Comparison of ENCODE assay signal across 11 cellular contexts in genomic region chr13:63124863-63125262, GRCh38.
DNase-seq lines count a peak whose midpoint lies in the region; ATAC-seq, FAIRE-seq and TF ChIP-seq lines count a peak whose summit lies in the region.
"Had no signal": no experiment of that assay in that cellular context is flagged by ENCODE, and none has a peak within 500 bp of the region (broad histone marks: within the 10 kb centered on the region; RNA-seq: fewer than 3 reads in every experiment).

No MANE protein-coding gene starts in this region.

- peak in 2 of 4 donors; percentile 38 to 43 for TF ChIP-seq CTCF in pancreas (IDR thresholded peaks at IDR 0.05)

- no peak overlapping the region for H3K4me3 ChIP-seq in pancreas
- H3K4me3 ChIP-seq in effector memory CD4-positive, alpha-beta T cell (ENCODE audit: insufficient read depth, low read depth, low read length, poor library complexity, severe bottlenecking), result no peak overlapping the region
- H3K4me3 ChIP-seq: BLaER1 had no signal

- no peaks in the 10 kb centered on the region for H3K36me3 ChIP-seq in pancreas
- no peaks in the 10 kb centered on the region for H3K36me3 ChIP-seq in effector memory CD4-positive, alpha-beta T cell (ENCODE audit: control insufficient read depth, insufficient read depth, low read length)
- H3K36me3 ChIP-seq: BLaER1 had no signal

- peaks cover 0 to 4% (median 3%) of the 10 kb centered on the region in 3 donors for H3K4me1 ChIP-seq in pancreas
- H3K4me1 ChIP-seq in effector memory CD4-positive, alpha-beta T cell (ENCODE audit: control insufficient read depth, insufficient read depth, low read length, poor library complexity, severe bottlenecking), result no peaks in the 10 kb centered on the region
- H3K4me1 ChIP-seq: BLaER1 had no signal

- peak; percentile 22 for DNase-seq in NCI-H146 treated with DMSO at 0.1 percent for 48 hours (lab: John Stamatoyannopoulos, UW; ENCODE audit: unreplicated experiment)
- no peak for DNase-seq in NCI-H146 (lab: John Stamatoyannopoulos, UW)
- DNase-seq in NCI-H460 (ENCODE audit: extremely low read depth, low read depth), result peak; percentile 27
- DNase-seq in dedifferentiated amniotic fluid mesenchymal stem cell (ENCODE audit: extremely low spot score), result peak; percentile 51
- no peak for DNase-seq in pancreas
- no peak for DNase-seq in globus pallidus (ENCODE audit: low spot score)
- DNase-seq in effector memory CD4-positive, alpha-beta T cell, result no peak
- DNase-seq: retina had no signal

- no peaks in the 10 kb centered on the region for H3K9me3 ChIP-seq in pancreas
- H3K9me3 ChIP-seq in effector memory CD4-positive, alpha-beta T cell (ENCODE audit: control insufficient read depth, low read length), result no peaks in the 10 kb centered on the region
- H3K9me3 ChIP-seq: BLaER1 had no signal

- WGBS in pancreas, 2 donors, result 14% methylated on average over 1 of the region's 1 CpG

- no peak overlapping the region for H3K27ac ChIP-seq in pancreas
- H3K27ac ChIP-seq in effector memory CD4-positive, alpha-beta T cell (ENCODE audit: insufficient read depth, low read length, poor library complexity, severe bottlenecking), result no peak overlapping the region
- H3K27ac ChIP-seq: BLaER1, epithelial cell of prostate had no signal

- intact Hi-C loops in pancreas (cut with DNase I), result no loop called here

- ATAC-seq in pancreas (peak in 2 of 4 donors; percentile 47), HG02610 (IDR thresholded peaks at IDR 0.05; ENCODE audit: unreplicated experiment) (no peak)

- peak; percentile 57 for FAIRE-seq in pancreas (lab: Jason Lieb, UNC)

- H3K27me3 ChIP-seq in pancreas, result no peaks in the 10 kb centered on the region
- H3K27me3 ChIP-seq in effector memory CD4-positive, alpha-beta T cell (replicated peaks; ENCODE audit: control insufficient read depth, insufficient read depth, low read length, poor library complexity, severe bottlenecking), result no peaks in the 10 kb centered on the region
- H3K27me3 ChIP-seq: BLaER1 had no signal

Comparison
In these comparisons a context has a peak if more than half of its experiments do, and no peak if none do; other contexts are left out.
1. DNase-seq: peak in NCI-H146 treated with DMSO at 0.1 percent for 48 hours (single experiment), NCI-H460 (single experiment) and dedifferentiated amniotic fluid mesenchymal stem cell (single experiment); none in NCI-H146 (single experiment), pancreas (0 of 6), globus pallidus (single experiment) and effector memory CD4-positive, alpha-beta T cell (0 of 3).